Comparison of ENCODE assay signal across 10 cellular contexts in genomic region chr2:101961287-101962242, GRCh38. TPM values are rescaled to one million over a fixed set of nuclear protein-coding genes. Genes with fewer than 3 reads are reported as not detected.
DNase-seq lines count a peak whose midpoint lies in the region; ATAC-seq and TF ChIP-seq lines count a peak whose summit lies in the region.
"Had no signal": no experiment of that assay in that cellular context is flagged by ENCODE, and none has a peak within 500 bp of the region (broad histone marks: within the 10 kb centered on the region; RNA-seq: fewer than 3 reads in every experiment).

No MANE protein-coding gene starts in this region.

- no peak overlapping the region for H3K27ac Mint-ChIP-seq in WTC11
- H3K27ac Mint-ChIP-seq in activated CD4-positive, alpha-beta memory T cell treated with anti-CD3 and anti-CD28 coated beads, Interleukin-2, amount 10 ng/mL, durations not matched to agents 7 days and 5 days, result no peak overlapping the region

- TF ChIP-seq CTCF in AG09309 (IDR thresholded peaks at IDR 0.05; ENCODE audit: control insufficient read depth, insufficient read depth, low read depth, low read length, missing control alignments) (peak; percentile 19), WTC11 (IDR thresholded peaks at IDR 0.05) (no peak)

- CTCF ChIA-PET in WTC11 (lab: Charles Lee), result no interaction called here
- CTCF ChIA-PET in activated CD4-positive, alpha-beta memory T cell treated with anti-CD3 and anti-CD28 coated beads, Interleukin-2, amount 10 ng/mL, durations not matched to agents 7 days and 5 days (lab: Charles Lee), result no interaction called here

- H3K4me3 Mint-ChIP-seq in WTC11, result no peak overlapping the region
- H3K4me3 Mint-ChIP-seq in activated CD4-positive, alpha-beta memory T cell treated with anti-CD3 and anti-CD28 coated beads, Interleukin-2, amount 10 ng/mL, durations not matched to agents 7 days and 5 days, result no peak overlapping the region

- ATAC-seq in WTC11 (no peak), HG03460 (IDR thresholded peaks at IDR 0.05; ENCODE audit: unreplicated experiment) (no peak)

- H3K27me3 Mint-ChIP-seq in WTC11 (ENCODE audit: low read depth), result peaks cover 2% of the 10 kb centered on the region; the same call in 1 of the 2 replicates
- H3K27me3 Mint-ChIP-seq in activated CD4-positive, alpha-beta memory T cell treated with anti-CD3 and anti-CD28 coated beads, Interleukin-2, amount 10 ng/mL, durations not matched to agents 7 days and 5 days, result no peaks in the 10 kb centered on the region

- H3K36me3 Mint-ChIP-seq in WTC11, result peaks cover 24% of the 10 kb centered on the region
- H3K36me3 Mint-ChIP-seq in activated CD4-positive, alpha-beta memory T cell treated with anti-CD3 and anti-CD28 coated beads, Interleukin-2, amount 10 ng/mL, durations not matched to agents 7 days and 5 days (ENCODE audit: low read depth), result peaks cover 2% of the 10 kb centered on the region

- POLR2A ChIA-PET in WTC11 (lab: Charles Lee), result no interaction called here
- POLR2A ChIA-PET in activated CD4-positive, alpha-beta memory T cell treated with anti-CD3 and anti-CD28 coated beads, Interleukin-2, amount 10 ng/mL, durations not matched to agents 7 days and 5 days (lab: Charles Lee), result no interaction called here

- H3K4me1 Mint-ChIP-seq in WTC11, result peaks cover 10% of the 10 kb centered on the region
- H3K4me1 Mint-ChIP-seq in activated CD4-positive, alpha-beta memory T cell treated with anti-CD3 and anti-CD28 coated beads, Interleukin-2, amount 10 ng/mL, durations not matched to agents 7 days and 5 days, result no peaks in the 10 kb centered on the region

- H3K4me3 ChIP-seq in AG09309 (ENCODE audit: control insufficient read depth, low read depth, low read length), result no peak overlapping the region
- H3K4me3 ChIP-seq: BLaER1 had no signal

- DNase-seq in AG09309 (ENCODE audit: low read depth), result peak; percentile 98
- no peak for DNase-seq in WTC11 (ENCODE audit: low spot score)
- DNase-seq in head of caudate nucleus, result peak in 33 of 42 donors; percentile 20 to 82 (median 52)
- peak; percentile 45 for DNase-seq in occipital lobe (lab: John Stamatoyannopoulos, UW)
- DNase-seq in NCI-H128 (lab: John Stamatoyannopoulos, UW; ENCODE audit: unreplicated experiment), result no peak
- DNase-seq in NK-92 treated with Interleukin-12 subunit alpha and Interleukin-12 subunit beta, amount 100 ng/mL, for 24 hours (lab: John Stamatoyannopoulos, UW), result no peak
- DNase-seq in activated CD4-positive, alpha-beta memory T cell treated with anti-CD3 and anti-CD28 coated beads, Interleukin-2, amount 10 ng/mL, durations not matched to agents 7 days and 5 days, result no peak
- DNase-seq: foreskin melanocyte had no signal

- H3K9me3 Mint-ChIP-seq in WTC11, result peaks cover 28% of the 10 kb centered on the region
- H3K9me3 Mint-ChIP-seq in activated CD4-positive, alpha-beta memory T cell treated with anti-CD3 and anti-CD28 coated beads, Interleukin-2, amount 10 ng/mL, durations not matched to agents 7 days and 5 days, result peaks cover 6% of the 10 kb centered on the region

- intact Hi-C loops in head of caudate nucleus (cut with DNase I), result no loop called here

TF ChIP-seq in WTC11, 78 proteins besides CTCF, POLR2A, EP300 and RAD21:
- TF ChIP-seq GABPB1 (CRISPR knock-in tag; IDR thresholded peaks at IDR 0.05) (peak; percentile 94), AFF4 (CRISPR knock-in tag; IDR thresholded peaks at IDR 0.05; ENCODE audit: borderline replicate concordance) (no peak)
TF ChIP-seq in WTC11: peak in this region for 1.

RNA-seq across cellular contexts. Expression of gene IL1R2, which starts 30.2 kb away (rescaled TPM):
- total RNA-seq in WTC11 (2021), result 0.22 TPM in 1 of 3 replicates, not detected in the others
- not detected for total RNA-seq in occipital lobe
- under 1 TPM; 0.81 to 0.88 TPM for total RNA-seq in activated CD4-positive, alpha-beta memory T cell treated with anti-CD3 and anti-CD28 coated beads, Interleukin-2, amount 10 ng/mL, durations not matched to agents 7 days and 5 days

Comparison
In these comparisons a context has a peak if more than half of its experiments do, and no peak if none do; other contexts are left out.
1. DNase-seq: peak in AG09309 (single experiment), head of caudate nucleus (33 of 42) and occipital lobe (single experiment); none in WTC11 (single experiment), NCI-H128 (single experiment), NK-92 treated with Interleukin-12 subunit alpha and Interleukin-12 subunit beta, amount 100 ng/mL, for 24 hours (single experiment) and activated CD4-positive, alpha-beta memory T cell treated with anti-CD3 and anti-CD28 coated beads, Interleukin-2, amount 10 ng/mL, durations not matched to agents 7 days and 5 days (single experiment).